ENCODE assay signal across 1 cellular context in the genomic region with DNA sequence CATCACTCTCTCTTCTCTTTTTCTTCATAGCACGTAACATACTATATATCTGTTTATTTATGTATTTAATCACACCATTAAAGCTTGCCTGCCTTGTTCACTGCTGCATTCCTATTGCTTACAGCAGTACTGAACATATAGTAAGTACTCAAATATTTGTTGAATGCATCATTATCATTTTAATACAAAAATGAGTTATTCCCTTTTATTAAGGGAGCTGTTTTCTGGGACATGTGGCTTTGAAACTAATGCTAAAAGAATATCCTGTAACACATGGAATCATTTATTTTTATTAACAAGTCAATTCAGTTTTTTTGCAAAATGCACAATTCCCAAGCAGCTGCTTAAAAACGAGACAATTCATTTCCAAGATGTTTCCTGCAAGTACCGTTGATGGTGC.
TF ChIP-seq lines count a peak whose summit lies in the region.

No MANE protein-coding gene starts in this region.

TF ChIP-seq in IMR-90, 13 proteins besides CTCF, POLR2A, EP300 and RAD21 (continued from another document):
- TF ChIP-seq CHD1 (IDR thresholded peaks at IDR 0.05; ENCODE audit: low read depth, low read length) (no peak), MXI1 (IDR thresholded peaks at IDR 0.05; ENCODE audit: borderline replicate concordance, low read depth, low read length) (no peak), USF2 (IDR thresholded peaks at IDR 0.05; ENCODE audit: low read depth, low read length) (no peak), BHLHE40 (IDR thresholded peaks at IDR 0.05; ENCODE audit: low read depth, low read length) (no peak), RCOR1 (IDR thresholded peaks at IDR 0.05; ENCODE audit: insufficient replicate concordance, low read length) (no peak), CEBPB (IDR thresholded peaks at IDR 0.05; ENCODE audit: low read depth, low read length) (no peak), RFX5 (IDR thresholded peaks at IDR 0.05; ENCODE audit: low read depth, low read length) (no peak), MAZ (IDR thresholded peaks at IDR 0.05; ENCODE audit: borderline replicate concordance, low read depth, low read length) (no peak)
- TF ChIP-seq, protein P1, sequence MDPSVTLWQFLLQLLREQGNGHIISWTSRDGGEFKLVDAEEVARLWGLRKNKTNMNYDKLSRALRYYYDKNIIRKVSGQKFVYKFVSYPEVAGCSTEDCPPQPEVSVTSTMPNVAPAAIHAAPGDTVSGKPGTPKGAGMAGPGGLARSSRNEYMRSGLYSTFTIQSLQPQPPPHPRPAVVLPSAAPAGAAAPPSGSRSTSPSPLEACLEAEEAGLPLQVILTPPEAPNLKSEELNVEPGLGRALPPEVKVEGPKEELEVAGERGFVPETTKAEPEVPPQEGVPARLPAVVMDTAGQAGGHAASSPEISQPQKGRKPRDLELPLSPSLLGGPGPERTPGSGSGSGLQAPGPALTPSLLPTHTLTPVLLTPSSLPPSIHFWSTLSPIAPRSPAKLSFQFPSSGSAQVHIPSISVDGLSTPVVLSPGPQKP (IDR thresholded peaks at IDR 0.05; ENCODE audit: borderline replicate concordance, low read depth, low read length): no peak
